12 cellular contexts compared by ENCODE assay signal in genomic region chr17:41530062-41531048, GRCh38. TPM values are rescaled to one million over a fixed set of nuclear protein-coding genes. Genes with fewer than 3 reads are reported as not detected.
DNase-seq lines count a peak whose midpoint lies in the region; ATAC-seq and TF ChIP-seq lines count a peak whose summit lies in the region.
"Had no signal": no experiment of that assay in that cellular context is flagged by ENCODE, and none has a peak within 500 bp of the region (broad histone marks: within the 10 kb centered on the region; RNA-seq: fewer than 3 reads in every experiment).

No MANE protein-coding gene starts in this region.

- no peak for TF ChIP-seq CTCF in right atrium auricular region (IDR thresholded peaks at IDR 0.05)
- TF ChIP-seq CTCF in astrocyte of the cerebellum (IDR thresholded peaks at IDR 0.05; ENCODE audit: low read depth, low read length, missing control alignments): no peak
- TF ChIP-seq CTCF in left lung (IDR thresholded peaks at IDR 0.05): no peak
- TF ChIP-seq CTCF in tibial artery (IDR thresholded peaks at IDR 0.05): no peak
- TF ChIP-seq CTCF in GM23338 (conservative IDR thresholded peaks at IDR 0.05; ENCODE audit: low read depth in 2 of 2): no peak

- in situ Hi-C loops in astrocyte of the cerebellum (cut with HindIII; ENCODE audit: low sequenced_read_pairs): no loop called here

- peaks cover 9% of the 10 kb centered on the region; the same call in 1 of the 2 replicates for H4K20me1 ChIP-seq in GM23338 (replicated peaks; ENCODE audit: insufficient read depth)
- H4K20me1 ChIP-seq: BLaER1 treated with 17β-estradiol and CSF1 and Interleukin-3, amounts not matched to agents 10 nM and 100 nM had no signal

- peaks cover 13 to 17% of the 10 kb centered on the region in 2 donors for H3K27me3 ChIP-seq in right atrium auricular region
- peaks cover 19 to 77% of the 10 kb centered on the region in 2 donors for H3K27me3 ChIP-seq in left lung
- peaks cover 4 to 45% of the 10 kb centered on the region in 2 donors for H3K27me3 ChIP-seq in tibial artery
- no peaks in the 10 kb centered on the region for H3K27me3 ChIP-seq in GM23338 (ENCODE audit: insufficient read depth)

- DNase-seq in left cardiac atrium (no peak), right atrium auricular region (ENCODE audit: low spot score) (no peak), astrocyte of the cerebellum (ENCODE audit: low read depth) (peak; percentile 32), left lung (no peak), T-helper 9 cell (no peak), SHP77 (lab: John Stamatoyannopoulos, UW) (no peak), tibial artery (no peak), GM23338 (ENCODE audit: low spot score) (no peak)
- DNase-seq: activated naive CD8-positive, alpha-beta T cell treated with anti-CD3 and anti-CD28 coated beads, Interleukin-2, amount 50 U/mL, for 24 hours; left ventricle myocardium inferior had no signal

- no peaks in the 10 kb centered on the region; the same call in 2 of the 3 replicates for H3K9me3 Mint-ChIP-seq in GM23338
- H3K9me3 Mint-ChIP-seq: activated naive CD8-positive, alpha-beta T cell treated with anti-CD3 and anti-CD28 coated beads, Interleukin-2, amount 50 U/mL, for 24 hours had no signal

- peaks cover 31% of the 10 kb centered on the region for H3K4me1 Mint-ChIP-seq in GM23338

- H3K27ac ChIP-seq in right atrium auricular region (no peak overlapping the region), left lung (peak overlapping the region in 1 of 2 donors; percentile 24), tibial artery (no peak overlapping the region), GM23338 (ENCODE audit: low read depth) (no peak overlapping the region)
- H3K27ac ChIP-seq: BLaER1 treated with 17β-estradiol and CSF1 and Interleukin-3, amounts not matched to agents 10 nM and 100 nM; KMS-11; left ventricle myocardium inferior had no signal

- H3K9me3 ChIP-seq in right atrium auricular region (no peaks in the 10 kb centered on the region), left lung (no peaks in the 10 kb centered on the region), tibial artery (no peaks in the 10 kb centered on the region)
- H3K9me3 ChIP-seq: left ventricle myocardium inferior had no signal

- peaks cover 11% of the 10 kb centered on the region for H3K79me2 ChIP-seq in GM23338 (replicated peaks; ENCODE audit: insufficient read depth)

- H3K4me3 Mint-ChIP-seq in GM23338: no peak overlapping the region
- H3K4me3 Mint-ChIP-seq: activated naive CD8-positive, alpha-beta T cell treated with anti-CD3 and anti-CD28 coated beads, Interleukin-2, amount 50 U/mL, for 24 hours had no signal

- H2AFZ ChIP-seq in GM23338: no peak overlapping the region

- H3K27ac Mint-ChIP-seq in GM23338: no peak overlapping the region
- H3K27ac Mint-ChIP-seq: activated naive CD8-positive, alpha-beta T cell treated with anti-CD3 and anti-CD28 coated beads, Interleukin-2, amount 50 U/mL, for 24 hours had no signal

- peak; percentile 35 to 80 for ATAC-seq in left cardiac atrium
- ATAC-seq in left lung: peak; percentile 30
- ATAC-seq in GM23338: no peak
- ATAC-seq: activated naive CD8-positive, alpha-beta T cell treated with anti-CD3 and anti-CD28 coated beads, Interleukin-2, amount 50 U/mL, for 24 hours had no signal

- H3F3A ChIP-seq in GM23338 (replicated peaks; ENCODE audit: low read depth): no peaks in the 10 kb centered on the region

- no peak overlapping the region for H3K4me3 ChIP-seq in right atrium auricular region
- H3K4me3 ChIP-seq in astrocyte of the cerebellum (ENCODE audit: low read depth, low read length): no peak overlapping the region
- H3K4me3 ChIP-seq in left lung: no peak overlapping the region
- H3K4me3 ChIP-seq in tibial artery: no peak overlapping the region
- no peak overlapping the region for H3K4me3 ChIP-seq in GM23338
- H3K4me3 ChIP-seq: BLaER1 treated with 17β-estradiol and CSF1 and Interleukin-3, amounts not matched to agents 10 nM and 100 nM; left ventricle myocardium inferior had no signal

- H3K36me3 ChIP-seq in right atrium auricular region (no peaks in the 10 kb centered on the region), left lung (no peaks in the 10 kb centered on the region), tibial artery (no peaks in the 10 kb centered on the region), GM23338 (ENCODE audit: insufficient read depth) (no peaks in the 10 kb centered on the region)
- H3K36me3 ChIP-seq: BLaER1 treated with 17β-estradiol and CSF1 and Interleukin-3, amounts not matched to agents 10 nM and 100 nM; left ventricle myocardium inferior had no signal

- intact Hi-C loops in left cardiac atrium (cut with DNase I) (no loop called here), left lung (cut with DNase I) (no loop called here), tibial artery (cut with DNase I; ENCODE audit: low total_unique reads) (no loop called here)

- H3K36me3 Mint-ChIP-seq in GM23338 (ENCODE audit: low read depth): peaks cover 14% of the 10 kb centered on the region; the same call in 2 of the 3 replicates

- H3K9me2 ChIP-seq in GM23338 (ENCODE audit: insufficient read depth): no peaks in the 10 kb centered on the region

- H3K4me2 ChIP-seq in GM23338: no peak overlapping the region
- H3K4me2 ChIP-seq: KMS-11 had no signal

- H3K4me1 ChIP-seq in right atrium auricular region (peaks cover 0 to 15% of the 10 kb centered on the region in 2 donors), left lung (peaks cover 0 to 6% of the 10 kb centered on the region in 2 donors), tibial artery (peaks cover 0 to 19% (median 13%) of the 10 kb centered on the region in 4 donors), GM23338 (ENCODE audit: insufficient read depth) (peaks cover 15% of the 10 kb centered on the region)

- H3K27me3 Mint-ChIP-seq in GM23338 (ENCODE audit: insufficient read depth, low read depth, poor library complexity): peaks cover 16% of the 10 kb centered on the region

TF ChIP-seq in GM23338, 12 proteins besides CTCF, POLR2A, EP300 and RAD21 (continues in another document):
- no peak for TF ChIP-seq REST (IDR thresholded peaks at IDR 0.05; ENCODE audit: unreplicated experiment)
- no peak for TF ChIP-seq ZNF114 (CRISPR knock-in tag; IDR thresholded peaks at IDR 0.05)
- TF ChIP-seq STAT1 (IDR thresholded peaks at IDR 0.05; ENCODE audit: unreplicated experiment): no peak
- no peak for TF ChIP-seq CREB1 (CRISPR knock-in tag; IDR thresholded peaks at IDR 0.05; ENCODE audit: low read depth)
- no peak for TF ChIP-seq ETS1 (IDR thresholded peaks at IDR 0.05)

RNA-seq across cellular contexts. Expression of gene KRT19, which starts 2.2 kb away (rescaled TPM):
- total RNA-seq in left cardiac atrium: 10 to 100 TPM; 13.7 to 21.0 TPM
- 100 to 1,000 TPM in 1 of 2 donors, 10 to 100 TPM in 1; 27.8 to 165 TPM for total RNA-seq in right atrium auricular region
- total RNA-seq in left lung: 1,000 to 10,000 TPM in 1 of 2 donors, 100 to 1,000 TPM in 1; 692 to 1,142 TPM
- 109 and 134 TPM in 2 replicates for total RNA-seq in GM23338 (2014; rRNA removed; shearing (Covaris generic))
- 105 and 112 TPM in 2 replicates for polyA plus RNA-seq in GM23338 (2016; fragmentation: Nextera tagmentation; extraction: Ambion mirVana)

RNA-seq across cellular contexts. Expression of gene KRT15, which starts 11.7 kb away (rescaled TPM):
- total RNA-seq in left cardiac atrium (under 1 TPM; 0.24 to 0.37 TPM), right atrium auricular region (under 1 TPM in 1 of 2 donors, not detected in 1; 0.47 TPM), left lung (10 to 100 TPM; 23.8 to 27.8 TPM)
- total RNA-seq in GM23338 (2014; rRNA removed; shearing (Covaris generic)): 0.03 and 1.2 TPM in 2 replicates
- polyA plus RNA-seq in GM23338 (2016; fragmentation: Nextera tagmentation; extraction: Ambion mirVana): not detected in 2 replicates
- total RNA-seq: left ventricle myocardium inferior had no signal

RNA-seq across cellular contexts. Expression of gene KRT13, which starts 24.9 kb away (rescaled TPM):
- total RNA-seq in left cardiac atrium (not detected), right atrium auricular region (not detected), left lung (10 to 100 TPM; 10.8 to 29.1 TPM)
- not detected in 2 replicates for total RNA-seq in GM23338 (2014; rRNA removed; shearing (Covaris generic))
- not detected in 2 replicates for polyA plus RNA-seq in GM23338 (2016; fragmentation: Nextera tagmentation; extraction: Ambion mirVana)
- total RNA-seq: left ventricle myocardium inferior had no signal

RNA-seq across cellular contexts. Expression of gene KRT36, which starts 40.6 kb away (rescaled TPM):
- total RNA-seq in left cardiac atrium: not detected
- total RNA-seq in right atrium auricular region: not detected
- not detected for total RNA-seq in left lung
- total RNA-seq in GM23338 (2014; rRNA removed; shearing (Covaris generic)): not detected in 2 replicates
- polyA plus RNA-seq in GM23338 (2016; fragmentation: Nextera tagmentation; extraction: Ambion mirVana): not detected in 2 replicates
- total RNA-seq: left ventricle myocardium inferior had no signal

RNA-seq across cellular contexts. Expression of gene KRT9, which starts 41.5 kb away (rescaled TPM):
- not detected for total RNA-seq in left cardiac atrium
- not detected for total RNA-seq in right atrium auricular region
- not detected for total RNA-seq in left lung
- total RNA-seq in GM23338 (2014; rRNA removed; shearing (Covaris generic)): not detected in 2 replicates
- not detected in 2 replicates for polyA plus RNA-seq in GM23338 (2016; fragmentation: Nextera tagmentation; extraction: Ambion mirVana)
- total RNA-seq: left ventricle myocardium inferior had no signal

Comparison
In these comparisons a context has a peak if more than half of its experiments do, and no peak if none do; other contexts are left out.
1. RNA of gene KRT15, which starts 11.7 kb away (total RNA-seq): 23.8 to 27.8 TPM in left lung; 0.47 TPM in right atrium auricular region, 0.24 to 0.37 TPM in left cardiac atrium and 0.03 to 1.2 TPM in GM23338; every median in the first group is over 10 times any median in the second.
2. RNA of gene KRT13, which starts 24.9 kb away (total RNA-seq): 10.8 to 29.1 TPM in left lung; not detected in left cardiac atrium, not detected in right atrium auricular region and not detected in GM23338; every median in the first group is over 10 times any median in the second.